In the genomic region with DNA sequence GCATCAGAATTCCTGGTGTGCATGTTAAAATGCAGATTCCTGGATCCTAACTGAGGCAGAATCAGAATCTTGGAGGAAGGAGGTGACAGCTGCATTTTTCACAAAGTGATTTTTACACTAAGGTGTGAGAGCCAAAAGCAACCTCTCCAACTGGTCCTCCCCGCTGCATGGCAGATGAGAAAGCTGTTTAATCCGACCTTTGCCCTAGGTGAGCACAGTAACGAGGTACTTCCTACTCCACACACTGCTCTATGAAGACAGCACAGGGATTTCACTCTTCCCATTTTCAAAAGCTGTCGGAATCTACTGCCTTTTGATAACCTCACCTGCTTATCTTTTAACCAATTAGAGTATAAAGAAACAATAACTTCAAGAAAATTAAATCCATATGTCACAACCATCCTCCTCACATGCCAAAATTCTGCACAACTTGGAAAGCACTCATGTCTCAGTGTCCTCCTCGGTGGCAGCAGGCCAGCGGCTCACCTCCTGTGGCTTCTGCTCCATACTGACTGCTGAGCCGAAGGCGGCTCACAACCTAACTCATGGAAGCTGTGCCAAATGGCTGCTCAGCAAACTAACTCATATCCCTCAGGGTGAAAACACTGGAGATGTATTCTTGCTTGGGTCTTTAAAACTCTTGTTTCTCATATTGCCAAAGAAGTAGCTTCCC, we compare ENCODE assay signal across 23 cellular contexts. TPM values are rescaled to one million over a fixed set of nuclear protein-coding genes. Genes with fewer than 3 reads are reported as not detected.
DNase-seq lines count a peak whose midpoint lies in the region; TF ChIP-seq lines count a peak whose summit lies in the region.
"Had no signal": no experiment of that assay in that cellular context is flagged by ENCODE, and none has a peak within 500 bp of the region (broad histone marks: within the 10 kb centered on the region; RNA-seq: fewer than 3 reads in every experiment).

No MANE protein-coding gene starts in this region.

- CTCF ChIA-PET in CD8-positive, alpha-beta memory T cell (lab: Charles Lee): interaction anchor here (0.8 to 1.4 kb wide), 3 partner anchors 9 to 140 kb away, joined by 3 to 5 read pairs (median 3); a partner anchor contains a TSS

- H3K4me1 ChIP-seq in CD8-positive, alpha-beta memory T cell (ENCODE audit: insufficient read depth, low read length): peaks cover 24% of the 10 kb centered on the region
- peaks cover 36 to 50% of the 10 kb centered on the region in 2 donors for H3K4me1 ChIP-seq in duodenal mucosa (ENCODE audit: control insufficient read depth in 1 of 2, insufficient read depth in 2 of 2, low read length in 2 of 2)
- H3K4me1 ChIP-seq in endodermal cell (ENCODE audit: control insufficient read depth, insufficient read depth, low read length): no peaks in the 10 kb centered on the region
- no peaks in the 10 kb centered on the region; the same call in 1 of the 2 replicates for H3K4me1 ChIP-seq in BE2C

- H3K4me3 Mint-ChIP-seq in CD8-positive, alpha-beta memory T cell: no peak overlapping the region
- H3K4me3 Mint-ChIP-seq in nephron: peak overlapping the region in 2 of 3 experiments; percentile 8 to 28
- no peak overlapping the region for H3K4me3 Mint-ChIP-seq in endodermal cell
- H3K4me3 Mint-ChIP-seq: natural killer cell treated with Interleukin-12 subunit alpha and Interleukin-12 subunit beta and Interleukin-15 and Interleukin-18, amount 100 ng/mL, for 72 hours had no signal

- H3K27me3 ChIP-seq in CD8-positive, alpha-beta memory T cell (ENCODE audit: insufficient read depth, low read length, poor library complexity, severe bottlenecking): no peaks in the 10 kb centered on the region
- H3K27me3 ChIP-seq in duodenal mucosa (ENCODE audit: control insufficient read depth in 1 of 2, insufficient read depth in 2 of 2, low read length in 2 of 2) (no peaks in the 10 kb centered on the region), endodermal cell (ENCODE audit: control insufficient read depth, insufficient read depth, low read length, poor library complexity, severe bottlenecking) (peaks cover 30% of the 10 kb centered on the region), BE2C (peaks cover 3% of the 10 kb centered on the region)
- H3K27me3 ChIP-seq: tibial artery had no signal

- peak overlapping the region in 6 of 8 donors; percentile 9 to 66 (median 45) for H3K27ac Mint-ChIP-seq in CD8-positive, alpha-beta memory T cell
- H3K27ac Mint-ChIP-seq in nephron (peak overlapping the region in 2 of 3 experiments; percentile 9 to 55), endodermal cell (no peak overlapping the region)
- H3K27ac Mint-ChIP-seq: natural killer cell treated with Interleukin-12 subunit alpha and Interleukin-12 subunit beta and Interleukin-15 and Interleukin-18, amount 100 ng/mL, for 72 hours had no signal

- H3K9ac ChIP-seq in duodenal mucosa (ENCODE audit: low read depth in 1 of 2, low read length in 2 of 2) (peak overlapping the region; percentile 3 to 18), endodermal cell (ENCODE audit: extremely low read depth, low read length, poor library complexity, severe bottlenecking) (no peak overlapping the region)
- H3K9ac ChIP-seq: SK-N-SH had no signal

- H3K4me3 ChIP-seq in CD8-positive, alpha-beta memory T cell (ENCODE audit: low read length): no peak overlapping the region
- H3K4me3 ChIP-seq in duodenal mucosa (ENCODE audit: low read depth in 1 of 2, low read length in 2 of 2): peak overlapping the region; percentile 16 to 40
- no peak overlapping the region for H3K4me3 ChIP-seq in endodermal cell (ENCODE audit: low read length)
- H3K4me3 ChIP-seq in BE2C (ENCODE audit: low read depth, low read length): no peak overlapping the region
- H3K4me3 ChIP-seq: GM12878, lung, tibial artery had no signal

- H3K36me3 Mint-ChIP-seq in CD8-positive, alpha-beta memory T cell: peaks cover 0 to 26% (median 6%) of the 10 kb centered on the region in 3 donors
- H3K36me3 Mint-ChIP-seq in nephron (ENCODE audit: low read depth) (peaks cover 51% of the 10 kb centered on the region), endodermal cell (ENCODE audit: low read depth) (peaks cover 24% of the 10 kb centered on the region)
- H3K36me3 Mint-ChIP-seq: natural killer cell treated with Interleukin-12 subunit alpha and Interleukin-12 subunit beta and Interleukin-15 and Interleukin-18, amount 100 ng/mL, for 72 hours had no signal

- POLR2A ChIA-PET in CD8-positive, alpha-beta memory T cell (lab: Charles Lee): interaction anchor here (0.6 kb wide), 2 partner anchors 18 to 123 kb away, joined by 4 to 7 read pairs; no protein-coding TSS in a partner anchor

- H3K9me3 Mint-ChIP-seq in CD8-positive, alpha-beta memory T cell: no peaks in the 10 kb centered on the region
- H3K9me3 Mint-ChIP-seq in nephron (no peaks in the 10 kb centered on the region), endodermal cell (peaks cover 2% of the 10 kb centered on the region)
- H3K9me3 Mint-ChIP-seq: natural killer cell treated with Interleukin-12 subunit alpha and Interleukin-12 subunit beta and Interleukin-15 and Interleukin-18, amount 100 ng/mL, for 72 hours had no signal

- DNase-seq in CD8-positive, alpha-beta memory T cell: no peak
- peak; percentile 20 to 75 for DNase-seq in NCI-H446 (lab: John Stamatoyannopoulos, UW)
- DNase-seq in stimulated activated naive CD4-positive, alpha-beta T cell (lab: John Stamatoyannopoulos, UW): no peak
- DNase-seq in endodermal cell: no peak
- DNase-seq in BE2C: no peak
- DNase-seq: activated CD8-positive, alpha-beta memory T cell treated with anti-CD3 and anti-CD28 coated beads for 24 hours; cerebellar nuclear complex; effector memory CD4-positive, alpha-beta T cell; GF-D8; head of caudate nucleus; NCI-H1417; NCI-H748 treated with DMSO at 0.1 percent for 48 hours; posterior cingulate gyrus; SK-N-SH; stimulated activated CD4-positive, alpha-beta T cell treated with anti-CD3 and anti-CD28 coated beads, Interleukin-1b, Interleukin-23, amount 100 ng/mL, for 48 hours; stimulated activated naive CD8-positive, alpha-beta T cell treated with anti-CD3 and anti-CD28 coated beads, Interleukin-15, Interleukin-2, amounts not matched to agents 100 U/mL and 50 U/mL, for 24 hours; T1000; tibial artery had no signal

- H3K4me1 Mint-ChIP-seq in CD8-positive, alpha-beta memory T cell: peaks cover 41 to 50% (median 50%) of the 10 kb centered on the region in 3 donors
- H3K4me1 Mint-ChIP-seq in nephron (peaks cover 30% of the 10 kb centered on the region), endodermal cell (peaks cover 27% of the 10 kb centered on the region)

- peaks cover 4% of the 10 kb centered on the region for H3K36me3 ChIP-seq in CD8-positive, alpha-beta memory T cell (ENCODE audit: insufficient read depth, low read length)
- peaks cover 3 to 22% of the 10 kb centered on the region in 2 donors for H3K36me3 ChIP-seq in duodenal mucosa (ENCODE audit: control insufficient read depth in 1 of 2, insufficient read depth in 2 of 2, low read length in 2 of 2)
- peaks cover 19% of the 10 kb centered on the region for H3K36me3 ChIP-seq in endodermal cell (ENCODE audit: control insufficient read depth, insufficient read depth, low read length)
- no peaks in the 10 kb centered on the region for H3K36me3 ChIP-seq in BE2C

- H3K27me3 Mint-ChIP-seq in CD8-positive, alpha-beta memory T cell: no peaks in the 10 kb centered on the region
- H3K27me3 Mint-ChIP-seq in nephron (ENCODE audit: low read depth) (no peaks in the 10 kb centered on the region), endodermal cell (ENCODE audit: insufficient read depth) (peaks cover 39% of the 10 kb centered on the region)
- H3K27me3 Mint-ChIP-seq: natural killer cell treated with Interleukin-12 subunit alpha and Interleukin-12 subunit beta and Interleukin-15 and Interleukin-18, amount 100 ng/mL, for 72 hours had no signal

- H3K27ac ChIP-seq in CD8-positive, alpha-beta memory T cell (ENCODE audit: low read depth, low read length): no peak overlapping the region
- H3K27ac ChIP-seq in duodenal mucosa (ENCODE audit: low read depth, low read length) (no peak overlapping the region), endodermal cell (ENCODE audit: low read depth, low read length) (no peak overlapping the region)
- H3K27ac ChIP-seq: tibial artery had no signal

- 88% methylated on average over 3 to 8 of the region's 8 CpGs for WGBS in endodermal cell (ENCODE audit: insufficient coverage in 1 of 2, insufficient read length in 1 of 2), 2 experiments

- TF ChIP-seq CTCF in nephron (IDR thresholded peaks at IDR 0.05; ENCODE audit: unreplicated experiment in 3 of 3) (no peak), endodermal cell (conservative IDR thresholded peaks at IDR 0.05) (no peak), BE2C (IDR thresholded peaks at IDR 0.05; ENCODE audit: low read depth, low read length) (no peak)

- no peaks in the 10 kb centered on the region for H3K9me3 ChIP-seq in CD8-positive, alpha-beta memory T cell (ENCODE audit: low read length)
- H3K9me3 ChIP-seq in duodenal mucosa (ENCODE audit: control insufficient read depth in 1 of 2, low read length in 2 of 2) (no peaks in the 10 kb centered on the region), endodermal cell (ENCODE audit: control insufficient read depth, low read length) (no peaks in the 10 kb centered on the region), BE2C (no peaks in the 10 kb centered on the region)
- H3K9me3 ChIP-seq: SK-N-SH, tibial artery had no signal

RNA-seq across cellular contexts. Expression of a gene that starts 3.6 kb away (rescaled TPM):
- total RNA-seq in CD8-positive, alpha-beta memory T cell: 10 to 100 TPM; 14.9 to 15.4 TPM
- polyA plus RNA-seq in CD8-positive, alpha-beta memory T cell: 61.0 TPM
- total RNA-seq in endodermal cell: 10 to 100 TPM; 20.9 to 21.8 TPM
- polyA plus RNA-seq in endodermal cell (2013, experiment 1 of 2): 28.9 TPM
- polyA plus RNA-seq in endodermal cell (2013, experiment 2 of 2): 30.3 TPM
- not detected for polyA plus RNA-seq in BE2C (2012; ENCODE audit: insufficient read depth, insufficient read length, low read depth)

RNA-seq across cellular contexts. Expression of a gene that starts 30.2 kb away (rescaled TPM):
- total RNA-seq in CD8-positive, alpha-beta memory T cell: 10 to 100 TPM; 16.8 to 23.0 TPM
- polyA plus RNA-seq in CD8-positive, alpha-beta memory T cell: 44.5 TPM
- 10 to 100 TPM; 38.5 to 60.9 TPM for total RNA-seq in endodermal cell
- polyA plus RNA-seq in endodermal cell (2013, experiment 1 of 2): 42.0 TPM
- 26.3 TPM for polyA plus RNA-seq in endodermal cell (2013, experiment 2 of 2)
- 11.7 TPM for polyA plus RNA-seq in BE2C (2012; ENCODE audit: insufficient read depth, insufficient read length, low read depth)

Comparison
In these comparisons a context has a peak if more than half of its experiments do, and no peak if none do; other contexts are left out.
1. DNase-seq: peak in NCI-H446 (2 of 2); none in CD8-positive, alpha-beta memory T cell (0 of 5), stimulated activated naive CD4-positive, alpha-beta T cell (0 of 6), endodermal cell (single experiment) and BE2C (single experiment).
2. H3K4me3 ChIP-seq: peak in duodenal mucosa (2 of 2); none in CD8-positive, alpha-beta memory T cell (single experiment), endodermal cell (single experiment) and BE2C (single experiment).
3. H3K4me3 Mint-ChIP-seq: peak in nephron (2 of 3); none in CD8-positive, alpha-beta memory T cell (0 of 7) and endodermal cell (single experiment).